In genomic region chr20:44728835-44729342, GRCh38 we compare ENCODE assay signal across 8 cellular contexts. TPM values are rescaled to one million over a fixed set of nuclear protein-coding genes. Genes with fewer than 3 reads are reported as not detected.
DNase-seq lines count a peak whose midpoint lies in the region; ATAC-seq and FAIRE-seq lines count a peak whose summit lies in the region.

No MANE protein-coding gene starts in this region.

- intact Hi-C loops in left ventricle myocardium superior (cut with micrococcal nuclease): no loop called here

- no peaks in the 10 kb centered on the region for H3K36me3 Mint-ChIP-seq in immature natural killer cell

- no peak overlapping the region for H2AFZ ChIP-seq in ACC112 (ENCODE audit: low read length, unreplicated experiment)

- H3K27ac Mint-ChIP-seq in immature natural killer cell: no peak overlapping the region

- ATAC-seq in left ventricle myocardium superior: peak; percentile 84
- ATAC-seq in GM18861 (IDR thresholded peaks at IDR 0.05; ENCODE audit: unreplicated experiment): no peak

- peak; percentile 100 for DNase-seq in HTR-8/SVneo (ENCODE audit: insufficient read length, low spot score)
- peak; percentile 99 for DNase-seq in SW480 (ENCODE audit: low spot score)
- peak; percentile 75 for DNase-seq in left ventricle myocardium superior
- peak; percentile 91 for DNase-seq in stromal cell of bone marrow (ENCODE audit: low read depth)
- DNase-seq in immature natural killer cell: no peak
- no peak for DNase-seq in stimulated activated CD8-positive, alpha-beta memory T cell treated with anti-CD3 and anti-CD28 coated beads, Interleukin-4, amount 100 ng/mL, for 48 hours

- H3K9me3 Mint-ChIP-seq in immature natural killer cell: no peaks in the 10 kb centered on the region

- no peaks in the 10 kb centered on the region for H3K4me1 Mint-ChIP-seq in immature natural killer cell

- peaks cover 40% of the 10 kb centered on the region for H3K4me1 ChIP-seq in ACC112 (ENCODE audit: control insufficient read depth, insufficient read depth, low read length, unreplicated experiment)

- peak; percentile 100 for FAIRE-seq in HTR-8/SVneo (lab: Jason Lieb, UNC)

- peaks cover 3 to 5% (median 3%) of the 10 kb centered on the region in 3 donors for H3K27me3 Mint-ChIP-seq in immature natural killer cell (ENCODE audit: low read depth in 3 of 3)

- peak overlapping the region; percentile 13 for H3K4me3 ChIP-seq in ACC112 (ENCODE audit: low read depth, low read length)

- H3K27ac ChIP-seq in ACC112 (ENCODE audit: low read depth, low read length): peak overlapping the region; percentile 50

- no peak overlapping the region for H3K4me3 Mint-ChIP-seq in immature natural killer cell

- H3K27me3 ChIP-seq in ACC112 (ENCODE audit: insufficient read depth, low read length): no peaks in the 10 kb centered on the region

- H3K36me3 ChIP-seq in ACC112 (ENCODE audit: insufficient read depth, low read length): no peaks in the 10 kb centered on the region

- no peaks in the 10 kb centered on the region for H3K79me2 ChIP-seq in ACC112 (ENCODE audit: control insufficient read depth, insufficient read depth, low read length, unreplicated experiment)

RNA-seq across cellular contexts. Expression of gene CCN5, which starts 13.7 kb away (rescaled TPM):
- total RNA-seq in left ventricle myocardium superior: 19.5 TPM
- not detected for polyA plus RNA-seq in immature natural killer cell

RNA-seq across cellular contexts. Expression of gene KCNK15, which starts 16.8 kb away (rescaled TPM):
- 0.25 TPM for total RNA-seq in left ventricle myocardium superior
- polyA plus RNA-seq in immature natural killer cell: not detected

Comparison
In these comparisons a context has a peak if more than half of its experiments do, and no peak if none do; other contexts are left out.
1. DNase-seq: peak in HTR-8/SVneo (single experiment), SW480 (single experiment), left ventricle myocardium superior (single experiment) and stromal cell of bone marrow (single experiment); none in immature natural killer cell (0 of 3) and stimulated activated CD8-positive, alpha-beta memory T cell treated with anti-CD3 and anti-CD28 coated beads, Interleukin-4, amount 100 ng/mL, for 48 hours (single experiment).